8 cellular contexts compared by ENCODE assay signal in the genomic region with DNA sequence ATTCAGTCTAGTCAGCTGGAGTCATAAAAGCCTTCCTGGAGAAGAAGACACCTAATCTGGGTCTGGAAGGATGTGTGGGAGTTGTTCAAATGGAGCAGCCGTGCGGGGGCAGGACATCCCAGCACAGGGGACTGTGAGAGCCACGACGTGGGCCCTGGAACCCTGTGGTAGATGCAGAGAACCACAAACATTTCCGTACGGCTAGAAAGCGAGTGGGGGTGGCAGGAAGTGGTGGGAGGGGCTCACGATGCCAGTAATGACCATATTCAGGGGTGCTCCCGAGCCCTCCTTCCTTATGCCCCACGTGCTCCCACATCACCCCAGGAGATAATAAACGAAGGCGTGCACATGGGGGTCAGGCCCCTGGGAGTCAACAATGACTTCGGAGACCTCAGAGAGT. TPM values are rescaled to one million over a fixed set of nuclear protein-coding genes. Genes with fewer than 3 reads are reported as not detected.
A peak's percentile ranks its signal among the peaks of the same experiment; 100 is the strongest.
DNase-seq lines count a peak whose midpoint lies in the region; ATAC-seq and TF ChIP-seq lines count a peak whose summit lies in the region.

No MANE protein-coding gene starts in this region.

- 50 to 69% (median 56%) methylated on average over 12 to 13 of the region's 13 CpGs for WGBS in stomach, 5 donors

- peaks cover 45 to 88% (median 85%) of the 10 kb centered on the region in 4 donors for H3K4me1 Mint-ChIP-seq in naive thymus-derived CD8-positive, alpha-beta T cell

- H3K4me1 ChIP-seq in stomach: peaks cover 0 to 20% (median 9%) of the 10 kb centered on the region in 4 donors

- H3K27me3 ChIP-seq in stomach: peaks cover 0 to 16% (median 0%) of the 10 kb centered on the region in 3 donors

- peak; percentile 65 for DNase-seq in GM12865 (ENCODE audit: low read depth)
- DNase-seq in NCI-H226: peak; percentile 14
- peak; percentile 65 for DNase-seq in activated gamma-delta T cell treated with anti-CD3 and anti-CD28 coated beads, Interleukin-2, amount 50 U/mL, for 16 hours (ENCODE audit: low read depth)
- peak; percentile 36 to 88 (median 74) for DNase-seq in naive thymus-derived CD8-positive, alpha-beta T cell
- DNase-seq in stomach: no peak
- no peak for DNase-seq in NCI-H1417 (lab: John Stamatoyannopoulos, UW)
- no peak for DNase-seq in NCI-H345 treated with DMSO at 0.1 percent for 48 hours (lab: John Stamatoyannopoulos, UW; ENCODE audit: unreplicated experiment)

- H3K4me3 ChIP-seq in GM12865 (ENCODE audit: low read depth, low read length): no peak overlapping the region
- H3K4me3 ChIP-seq in stomach: no peak overlapping the region

- H3K36me3 ChIP-seq in stomach: no peaks in the 10 kb centered on the region

- TF ChIP-seq EP300 in stomach (IDR thresholded peaks at IDR 0.05): no peak

- intact Hi-C loops in stomach (cut with DNase I; ENCODE audit: low total_unique reads): no loop called here

- H3K4me3 Mint-ChIP-seq in naive thymus-derived CD8-positive, alpha-beta T cell: peak overlapping the region; percentile 76 to 92 (median 88)

- H3K27ac ChIP-seq in stomach: peak overlapping the region in 4 of 5 donors; percentile 14 to 69 (median 18)

- POLR2A ChIA-PET in naive thymus-derived CD8-positive, alpha-beta T cell (lab: Charles Lee): interaction anchor here (0.8 to 5.0 kb wide), 10 partner anchors 8 to 349 kb away, joined by 3 to 65 read pairs (median 6); partner anchors contain the start of gene COPS8

- ATAC-seq in naive thymus-derived CD8-positive, alpha-beta T cell: peak; percentile 69 to 83
- ATAC-seq in HG02610 (IDR thresholded peaks at IDR 0.05; ENCODE audit: unreplicated experiment): no peak

- no peaks in the 10 kb centered on the region for H3K9me3 Mint-ChIP-seq in naive thymus-derived CD8-positive, alpha-beta T cell

- H3K27ac Mint-ChIP-seq in naive thymus-derived CD8-positive, alpha-beta T cell: peak overlapping the region; percentile 89 to 100 (median 97)

- TF ChIP-seq POLR2A in stomach (IDR thresholded peaks at IDR 0.05): no peak

- no peaks in the 10 kb centered on the region for H3K36me3 Mint-ChIP-seq in naive thymus-derived CD8-positive, alpha-beta T cell

- no peaks in the 10 kb centered on the region for H3K9me3 ChIP-seq in stomach

- no peaks in the 10 kb centered on the region for H3K27me3 Mint-ChIP-seq in naive thymus-derived CD8-positive, alpha-beta T cell

- no peak for TF ChIP-seq CTCF in GM12865 (IDR thresholded peaks at IDR 0.05; ENCODE audit: insufficient read depth, low read depth, low read length, missing control alignments)
- no peak for TF ChIP-seq CTCF in stomach (IDR thresholded peaks at IDR 0.05)

RNA-seq across cellular contexts. Expression of gene COL6A3, which starts 21.0 kb away (rescaled TPM):
- total RNA-seq in naive thymus-derived CD8-positive, alpha-beta T cell: 1 to 10 TPM; 3.5 to 4.1 TPM
- 1 to 10 TPM in 2 of 3 donors, under 1 TPM in 1; 0.95 to 2.0 (median 1.8) TPM for polyA plus RNA-seq in naive thymus-derived CD8-positive, alpha-beta T cell
- 100 to 1,000 TPM; 105 to 411 (median 138) TPM for total RNA-seq in stomach
- 10 to 100 TPM in 2 of 3 donors, 1 to 10 TPM in 1; 9.3 to 23.3 (median 12.0) TPM for polyA plus RNA-seq in stomach

RNA-seq across cellular contexts. Expression of gene MLPH, which starts 52.1 kb away (rescaled TPM):
- total RNA-seq in naive thymus-derived CD8-positive, alpha-beta T cell: not detected
- not detected for polyA plus RNA-seq in naive thymus-derived CD8-positive, alpha-beta T cell
- total RNA-seq in stomach: 100 to 1,000 TPM; 182 to 657 (median 436) TPM
- polyA plus RNA-seq in stomach: 100 to 1,000 TPM in 1 of 3 donors, 10 to 100 TPM in 2; 61.3 to 308 (median 72.6) TPM

Comparison
In these comparisons a context has a peak if more than half of its experiments do, and no peak if none do; other contexts are left out.
1. DNase-seq: peak in GM12865 (single experiment), NCI-H226 (single experiment), activated gamma-delta T cell treated with anti-CD3 and anti-CD28 coated beads, Interleukin-2, amount 50 U/mL, for 16 hours (single experiment) and naive thymus-derived CD8-positive, alpha-beta T cell (10 of 10); none in stomach (single experiment), NCI-H1417 (0 of 3) and NCI-H345 treated with DMSO at 0.1 percent for 48 hours (single experiment).
2. RNA of gene COL6A3, which starts 21.0 kb away (total RNA-seq): 105 to 411 TPM in stomach; 3.5 to 4.1 TPM in naive thymus-derived CD8-positive, alpha-beta T cell; every median in the first group is over 10 times any median in the second.
3. RNA of gene MLPH, which starts 52.1 kb away (total RNA-seq): 182 to 657 TPM in stomach; not detected in naive thymus-derived CD8-positive, alpha-beta T cell; every median in the first group is over 100 times any median in the second.